ENCODE assay signal across 21 cellular contexts in the genomic region with DNA sequence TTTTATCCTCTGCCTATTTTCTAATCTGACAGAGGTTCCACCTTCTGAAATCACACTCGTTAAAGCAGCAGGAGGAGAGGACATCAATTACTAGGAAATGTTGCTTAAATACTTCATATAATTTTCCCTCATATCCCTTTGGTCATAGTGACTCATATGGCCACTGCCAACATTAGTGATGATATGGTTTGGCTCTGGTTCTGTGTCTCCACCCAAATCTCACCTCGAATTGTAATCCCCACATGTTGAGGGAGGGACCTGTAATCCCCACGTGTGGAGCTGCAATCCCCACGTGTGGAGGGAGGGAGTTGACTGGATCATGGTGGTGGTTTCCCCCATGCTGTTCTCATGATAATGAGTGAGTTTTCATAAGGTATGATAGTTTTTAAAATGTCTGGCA.
A peak's percentile ranks its signal among the peaks of the same experiment; 100 is the strongest.
DNase-seq lines count a peak whose midpoint lies in the region; ATAC-seq, FAIRE-seq and TF ChIP-seq lines count a peak whose summit lies in the region.
"Had no signal": no experiment of that assay in that cellular context is flagged by ENCODE, and none has a peak within 500 bp of the region (broad histone marks: within the 10 kb centered on the region; RNA-seq: fewer than 3 reads in every experiment).

No MANE protein-coding gene starts in this region.

- H4K20me1 ChIP-seq in HepG2 (ENCODE audit: insufficient read depth, low read length): no peaks in the 10 kb centered on the region

- H3K4me2 ChIP-seq in HepG2 (ENCODE audit: low read depth, low read length): no peak overlapping the region
- H3K4me2 ChIP-seq: SK-N-SH had no signal

- FAIRE-seq in HepG2 (lab: Jason Lieb, UNC): no peak
- FAIRE-seq: GM12878, GM18507 had no signal

- intact Hi-C loops in HepG2 (cut with micrococcal nuclease; ENCODE audit: unreplicated experiment): no loop called here
- intact Hi-C loops in right lobe of liver (cut with DNase I): no loop called here
- intact Hi-C loops in Right ventricle myocardium superior (cut with DNase I): no loop called here

- no peaks in the 10 kb centered on the region for H3K79me2 ChIP-seq in HepG2 (ENCODE audit: insufficient read depth, low read length)

- no peak overlapping the region for H3K27ac ChIP-seq in HepG2 (ENCODE audit: extremely low read length, insufficient read depth, low read length)
- no peak overlapping the region for H3K27ac ChIP-seq in right lobe of liver
- H3K27ac ChIP-seq: C4-2B had no signal

- TF ChIP-seq POLR2A in HepG2 (IDR thresholded peaks at IDR 0.05; ENCODE audit: insufficient read depth in 1 of 2, low read depth in 2 of 2, low read length in 2 of 2): no peak
- TF ChIP-seq POLR2A in right lobe of liver (IDR thresholded peaks at IDR 0.05): no peak

- in situ Hi-C loops in HepG2 (cut with HindIII; ENCODE audit: extremely low pct_ligation_motif_present, low pct_unique_long_range_greater_than_20kb): no loop called here

- TF ChIP-seq CTCF in HepG2 (CRISPR knock-in tag; IDR thresholded peaks at IDR 0.05): no peak
- no peak for TF ChIP-seq CTCF in right lobe of liver (IDR thresholded peaks at IDR 0.05)
- TF ChIP-seq CTCF in epithelial cell of esophagus (IDR thresholded peaks at IDR 0.05; ENCODE audit: insufficient read depth, low read depth, low read length, missing control alignments): no peak

- CTCF ChIA-PET in HepG2 (lab: Yijun Ruan, JAX; ENCODE audit: low intra/inter-chr PET ratio, low total read pairs): no interaction called here

- no peak overlapping the region for H3K9ac ChIP-seq in HepG2 (ENCODE audit: insufficient read depth, low read depth, low read length)
- H3K9ac ChIP-seq: SK-N-SH had no signal

- no peak for TF ChIP-seq RAD21 in HepG2 (CRISPR knock-in tag; IDR thresholded peaks at IDR 0.05)

- no peak for ATAC-seq in HepG2
- ATAC-seq in right lobe of liver: no peak
- ATAC-seq in GM19395 (IDR thresholded peaks at IDR 0.05; ENCODE audit: unreplicated experiment): no peak
- ATAC-seq in Right ventricle myocardium superior (ENCODE audit: poor library complexity): no peak
- no peak for ATAC-seq in HG03520 (IDR thresholded peaks at IDR 0.05; ENCODE audit: unreplicated experiment)
- ATAC-seq: GM12878 had no signal

- no TSS peak for BruUV-seq in HepG2 (replicated peaks; lab: Mats Ljungman, UMichigan)

- H3K9me3 ChIP-seq in HepG2 (ENCODE audit: low read length): no peaks in the 10 kb centered on the region
- H3K9me3 ChIP-seq in right lobe of liver: no peaks in the 10 kb centered on the region
- H3K9me3 ChIP-seq: Caco-2, SK-N-SH had no signal

- no peak overlapping the region for H2AFZ ChIP-seq in HepG2 (ENCODE audit: low read length)

- POLR2A ChIA-PET in HepG2 (lab: Yijun Ruan, JAX): no interaction called here

- H3K4me1 ChIP-seq in HepG2 (ENCODE audit: insufficient read depth, low read length) (no peaks in the 10 kb centered on the region), right lobe of liver (no peaks in the 10 kb centered on the region)
- H3K4me1 ChIP-seq: Caco-2 had no signal

- DNase-seq in HepG2 (ENCODE audit: low spot score) (no peak), right lobe of liver (no peak), RKO (ENCODE audit: low spot score) (peak; percentile 3), epithelial cell of esophagus (ENCODE audit: low read depth) (peak; percentile 35), DMS 273 treated with DMSO at 0.1 percent for 48 hours (lab: John Stamatoyannopoulos, UW) (no peak), Right ventricle myocardium superior (no peak)
- DNase-seq: 8988T, Caco-2, DMS53, Kasumi-1, NCI-H146, NCI-H2081 treated with DMSO at 0.1 percent for 48 hours, NCI-H345, NCI-H526 treated with DMSO at 0.1 percent for 48 hours, OCI-M1, SK-N-SH had no signal

- TF ChIP-seq EP300 in HepG2 (IDR thresholded peaks at IDR 0.05; ENCODE audit: low read depth in 2 of 2, low read length in 2 of 2) (no peak), HepG2 (CRISPR knock-in tag; IDR thresholded peaks at IDR 0.05; ENCODE audit: borderline replicate concordance) (no peak)

- WGBS in HepG2 (ENCODE audit: low lambda C conversion rate): 0% methylated on average over 4 of the region's 4 CpGs
- 27% methylated on average over 2 of the region's 4 CpGs for WGBS in right lobe of liver (ENCODE audit: insufficient coverage, low coverage, low lambda C conversion rate, missing lambda C conversion rate)

- H3K4me3 ChIP-seq in HepG2 (replicated peaks in 1 of 3; ENCODE audit: insufficient read depth in 1 of 3, low read depth in 2 of 3, low read length in 3 of 3): no peak overlapping the region
- no peak overlapping the region for H3K4me3 ChIP-seq in right lobe of liver
- no peak overlapping the region for H3K4me3 ChIP-seq in epithelial cell of esophagus (ENCODE audit: low read length)
- H3K4me3 ChIP-seq: GM12878 had no signal

- H3K36me3 ChIP-seq in HepG2 (replicated peaks in 1 of 2; ENCODE audit: control insufficient read depth in 1 of 2, insufficient read depth in 2 of 2, low read length in 2 of 2) (no peaks in the 10 kb centered on the region), right lobe of liver (no peaks in the 10 kb centered on the region)

- H3K27me3 ChIP-seq in HepG2 (ENCODE audit: control insufficient read depth in 1 of 2, insufficient read depth in 2 of 2, low read length in 2 of 2): no peaks in the 10 kb centered on the region
- no peaks in the 10 kb centered on the region for H3K27me3 ChIP-seq in right lobe of liver

TF ChIP-seq in HepG2, 621 proteins besides CTCF, POLR2A, EP300 and RAD21:
- no peak for TF ChIP-seq SAFB2 (CRISPR knock-in tag; IDR thresholded peaks at IDR 0.05; ENCODE audit: borderline replicate concordance, low read depth)
- peak; percentile 98 for TF ChIP-seq MNT (IDR thresholded peaks at IDR 0.05)
- no peak for TF ChIP-seq MIER2 (CRISPR knock-in tag; IDR thresholded peaks at IDR 0.05)

Comparison
In these comparisons a context has a peak if more than half of its experiments do, and no peak if none do; other contexts are left out.
1. DNase-seq: peak in RKO (single experiment) and epithelial cell of esophagus (single experiment); none in HepG2 (single experiment), right lobe of liver (0 of 3), DMS 273 treated with DMSO at 0.1 percent for 48 hours (single experiment) and Right ventricle myocardium superior (single experiment).